8 cellular contexts compared by ENCODE assay signal in the genomic region with DNA sequence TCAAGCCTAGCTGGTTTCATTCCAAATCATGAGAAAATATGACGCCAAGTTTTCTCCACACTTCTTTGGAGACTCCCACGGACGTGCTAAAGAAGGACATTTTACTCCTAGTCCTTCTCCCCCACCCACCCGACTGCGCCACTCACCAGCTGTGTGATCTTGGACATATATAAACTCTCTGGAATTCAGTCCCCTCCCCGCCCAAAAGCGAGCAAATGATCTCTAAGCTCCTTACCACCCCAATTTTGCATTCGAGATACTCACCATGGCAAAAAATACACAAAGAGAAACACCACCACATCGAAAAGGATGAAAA. TPM values are rescaled to one million over a fixed set of nuclear protein-coding genes. Genes with fewer than 3 reads are reported as not detected.
A peak's percentile ranks its signal among the peaks of the same experiment; 100 is the strongest.
DNase-seq lines count a peak whose midpoint lies in the region; ATAC-seq, FAIRE-seq and TF ChIP-seq lines count a peak whose summit lies in the region.

No MANE protein-coding gene starts in this region.

- H3K9ac ChIP-seq in SK-N-SH = peak overlapping the region; percentile 83

- DNase-seq in GM12892 (ENCODE audit: insufficient read length) (peak; percentile 1), SK-N-SH (peak; percentile 47), mucosa of descending colon (peak; percentile 54 to 62 (median 61)), thoracic aorta (ENCODE audit: low spot score) (no peak), midbrain (lab: John Stamatoyannopoulos, UW) (no peak), NCI-H1930 (lab: John Stamatoyannopoulos, UW) (no peak)
- DNase-seq in effector CD4-positive, alpha-beta T cell = peak; percentile 12

- CTCF ChIA-PET in SK-N-SH (lab: Yijun Ruan, JAX) = interaction anchor here (0.9 to 2.5 kb wide), 8 partner anchors 8 to 326 kb away, joined by 3 to 16 read pairs (median 4); no protein-coding TSS in a partner anchor

- peaks cover 32 to 34% of the 10 kb centered on the region in 2 experiments for H3K36me3 ChIP-seq in SK-N-SH (replicated peaks in 1 of 2; ENCODE audit: control insufficient read depth in 1 of 2, insufficient read depth in 2 of 2, low read length in 1 of 2)
- H3K36me3 ChIP-seq in mucosa of descending colon (ENCODE audit: low read depth) = no peaks in the 10 kb centered on the region
- no peaks in the 10 kb centered on the region for H3K36me3 ChIP-seq in thoracic aorta

- H3K27ac ChIP-seq in SK-N-SH (ENCODE audit: low read depth in 2 of 2, low read length in 1 of 2) (peak overlapping the region; percentile 91 to 95), thoracic aorta (peak overlapping the region; percentile 96)

- no peak for TF ChIP-seq POLR2A in GM12892 (IDR thresholded peaks at IDR 0.05; ENCODE audit: low read depth, low read length)

- H3K4me1 ChIP-seq in SK-N-SH (ENCODE audit: control insufficient read depth in 1 of 2, insufficient read depth in 2 of 2, low read depth in 1 of 2, low read length in 1 of 2) (peaks cover 0 to 7% of the 10 kb centered on the region in 2 experiments; a peak in 2 of 4 replicates), mucosa of descending colon (ENCODE audit: low read depth) (peaks cover 14% of the 10 kb centered on the region), thoracic aorta (ENCODE audit: control insufficient read depth in 1 of 2, low read depth in 2 of 2) (peaks cover 16 to 41% of the 10 kb centered on the region in 2 donors)

- no peak for TF ChIP-seq EP300 in SK-N-SH (IDR thresholded peaks at IDR 0.05; ENCODE audit: borderline replicate concordance in 1 of 2, low read depth in 1 of 2, low read length in 1 of 2)

- H3K4me3 ChIP-seq in SK-N-SH (ENCODE audit: low read depth in 2 of 2, low read length in 1 of 2) (peak overlapping the region; percentile 82 to 87), mucosa of descending colon (peak overlapping the region; percentile 56), thoracic aorta (peak overlapping the region; percentile 93)

- no peaks in the 10 kb centered on the region for H3K27me3 ChIP-seq in SK-N-SH (ENCODE audit: insufficient read depth)
- H3K27me3 ChIP-seq in thoracic aorta (replicated peaks; ENCODE audit: insufficient read depth) = no peaks in the 10 kb centered on the region

- intact Hi-C loops in mucosa of descending colon (cut with DNase I, micrococcal nuclease) = no loop called here

- TF ChIP-seq CTCF in SK-N-SH (IDR thresholded peaks at IDR 0.05) = no peak
- no peak for TF ChIP-seq CTCF in mucosa of descending colon (IDR thresholded peaks at IDR 0.05)
- TF ChIP-seq CTCF in thoracic aorta (IDR thresholded peaks at IDR 0.05) = no peak

- TF ChIP-seq RAD21 in SK-N-SH (IDR thresholded peaks at IDR 0.05; ENCODE audit: low read length) = no peak

- peaks cover 11% of the 10 kb centered on the region for H3F3A ChIP-seq in SK-N-SH (replicated peaks; ENCODE audit: insufficient read depth)

- peak overlapping the region; percentile 98 for H2AFZ ChIP-seq in SK-N-SH (ENCODE audit: low read depth)

- FAIRE-seq in GM12892 (lab: Jason Lieb, UNC) = no peak

- no peaks in the 10 kb centered on the region for H4K20me1 ChIP-seq in SK-N-SH (ENCODE audit: insufficient read depth)

- peak overlapping the region; percentile 75 for H3K4me2 ChIP-seq in SK-N-SH

- no peaks in the 10 kb centered on the region for H3K9me2 ChIP-seq in SK-N-SH

- ATAC-seq in HG02763 (IDR thresholded peaks at IDR 0.05; ENCODE audit: unreplicated experiment) = peak; percentile 17
- ATAC-seq in mucosa of descending colon = peak; percentile 44
- ATAC-seq in thoracic aorta (ENCODE audit: insufficient number of reproducible peaks, low FRiP score, low read depth) = peak; percentile 75

- POLR2A ChIA-PET in SK-N-SH (lab: Yijun Ruan, JAX) = interaction anchor here (0.6 to 1.2 kb wide), 3 partner anchors 10 to 55 kb away, joined by 3 to 4 read pairs (median 3); no protein-coding TSS in a partner anchor

- H3K9me3 ChIP-seq in SK-N-SH = no peaks in the 10 kb centered on the region
- H3K9me3 ChIP-seq in mucosa of descending colon = no peaks in the 10 kb centered on the region
- H3K9me3 ChIP-seq in thoracic aorta = no peaks in the 10 kb centered on the region

- 0% methylated on average over 8 of the region's 9 CpGs for WGBS in SK-N-SH (ENCODE audit: low lambda C conversion rate)

- H3K79me2 ChIP-seq in SK-N-SH (ENCODE audit: insufficient read depth) = peaks cover 38% of the 10 kb centered on the region

TF ChIP-seq in SK-N-SH, 30 proteins besides CTCF, POLR2A, EP300 and RAD21:
- no peak for TF ChIP-seq YY1 (IDR thresholded peaks at IDR 0.05; ENCODE audit: low read depth)
- TF ChIP-seq, protein P1, sequence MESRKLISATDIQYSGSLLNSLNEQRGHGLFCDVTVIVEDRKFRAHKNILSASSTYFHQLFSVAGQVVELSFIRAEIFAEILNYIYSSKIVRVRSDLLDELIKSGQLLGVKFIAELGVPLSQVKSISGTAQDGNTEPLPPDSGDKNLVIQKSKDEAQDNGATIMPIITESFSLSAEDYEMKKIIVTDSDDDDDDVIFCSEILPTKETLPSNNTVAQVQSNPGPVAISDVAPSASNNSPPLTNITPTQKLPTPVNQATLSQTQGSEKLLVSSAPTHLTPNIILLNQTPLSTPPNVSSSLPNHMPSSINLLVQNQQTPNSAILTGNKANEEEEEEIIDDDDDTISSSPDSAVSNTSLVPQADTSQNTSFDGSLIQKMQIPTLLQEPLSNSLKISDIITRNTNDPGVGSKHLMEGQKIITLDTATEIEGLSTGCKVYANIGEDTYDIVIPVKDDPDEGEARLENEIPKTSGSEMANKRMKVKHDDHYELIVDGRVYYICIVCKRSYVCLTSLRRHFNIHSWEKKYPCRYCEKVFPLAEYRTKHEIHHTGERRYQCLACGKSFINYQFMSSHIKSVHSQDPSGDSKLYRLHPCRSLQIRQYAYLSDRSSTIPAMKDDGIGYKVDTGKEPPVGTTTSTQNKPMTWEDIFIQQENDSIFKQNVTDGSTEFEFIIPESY (IDR thresholded peaks at IDR 0.05; ENCODE audit: borderline replicate concordance, low read depth) = no peak
- TF ChIP-seq SIN3A (IDR thresholded peaks at IDR 0.05; ENCODE audit: borderline replicate concordance, low read depth, low read length) = 0 out of 2 replicates have a peak, but pooled peaks have one; percentile 8

RNA-seq across cellular contexts. Expression of a gene that starts 21.9 kb away (rescaled TPM):
- not detected for polyA plus RNA-seq in GM12892 (2012; ENCODE audit: missing spikeins)
- not detected in 2 replicates for polyA plus RNA-seq in SK-N-SH (2012; rRNA removed)
- 0.01 TPM in 1 of 2 replicates, not detected in the other for polyA plus RNA-seq in SK-N-SH (2012; cell fraction: cytosol; rRNA removed)
- polyA plus RNA-seq in SK-N-SH (2012; cell fraction: nucleus; rRNA removed) = not detected in 2 replicates
- total RNA-seq in mucosa of descending colon = 10 to 100 TPM; 12.1 to 48.6 (median 39.7) TPM
- total RNA-seq in thoracic aorta = not detected

Comparison
In these comparisons a context has a peak if more than half of its experiments do, and no peak if none do; other contexts are left out.
1. DNase-seq: peak in GM12892 (single experiment), SK-N-SH (single experiment), effector CD4-positive, alpha-beta T cell (single experiment) and mucosa of descending colon (3 of 3); none in thoracic aorta (single experiment), midbrain (single experiment) and NCI-H1930 (0 of 2).
2. ATAC-seq: peak in every context shown above with its lines; median percentile 75 in thoracic aorta; 44 in mucosa of descending colon; 17 in HG02763.
3. RNA of a gene that starts 21.9 kb away (total RNA-seq): 12.1 to 48.6 TPM in mucosa of descending colon; not detected in thoracic aorta; every median in the first group is over 10 times any median in the second.
4. Peak in every context shown above with its lines, with median percentiles within 50 percentile points of each other: H3K4me3 ChIP-seq.